ENCODE assay signal across 14 cellular contexts in genomic region chr9:110767559-110768063, GRCh38.
A peak's percentile ranks its signal among the peaks of the same experiment; 100 is the strongest.
DNase-seq lines count a peak whose midpoint lies in the region; ATAC-seq and TF ChIP-seq lines count a peak whose summit lies in the region.
"Had no signal": no experiment of that assay in that cellular context is flagged by ENCODE, and none has a peak within 500 bp of the region (broad histone marks: within the 10 kb centered on the region; RNA-seq: fewer than 3 reads in every experiment).

No MANE protein-coding gene starts in this region.

- DNase-seq in adipocyte (ENCODE audit: low read depth) (peak; percentile 70), ovary (peak; percentile 64 to 74 (median 68)), NCI-H524 treated with DMSO at 0.1 percent for 48 hours (lab: John Stamatoyannopoulos, UW) (no peak), NCI-H2227 (lab: John Stamatoyannopoulos, UW; ENCODE audit: unreplicated experiment) (no peak)
- no peak for DNase-seq in central memory CD4-positive, alpha-beta T cell
- DNase-seq: DMS79 treated with DMSO at 0.1 percent for 48 hours; foreskin melanocyte; NCI-H1092 treated with DMSO at 0.1 percent for 48 hours; NCI-H526 treated with DMSO at 0.1 percent for 48 hours; stimulated activated CD8-positive, alpha-beta memory T cell treated with anti-CD3 and anti-CD28 coated beads, Interleukin-4, amount 100 ng/mL, for 48 hours had no signal

- 37 to 59% methylated on average over 3 to 6 of the region's 6 CpGs for WGBS in gastroesophageal sphincter (ENCODE audit: low coverage in 1 of 2), 2 donors
- 8 to 16% (median 10%) methylated on average over 6 of the region's 6 CpGs for WGBS in ovary, 3 donors

- H3K9ac ChIP-seq in adipocyte (ENCODE audit: low read length): peak overlapping the region; percentile 58

- no peaks in the 10 kb centered on the region for H3K79me2 ChIP-seq in ACC112 (ENCODE audit: control insufficient read depth, insufficient read depth, low read length, unreplicated experiment)

- peak overlapping the region; percentile 8 for H2AFZ ChIP-seq in ACC112 (ENCODE audit: low read length, unreplicated experiment)

- H3K4me1 ChIP-seq in ACC112 (ENCODE audit: control insufficient read depth, insufficient read depth, low read length, unreplicated experiment): peaks cover 42% of the 10 kb centered on the region
- H3K4me1 ChIP-seq in adipocyte (ENCODE audit: control insufficient read depth, insufficient read depth, low read length): peaks cover 40% of the 10 kb centered on the region
- H3K4me1 ChIP-seq in gastroesophageal sphincter: peaks cover 0 to 4% (median 0%) of the 10 kb centered on the region in 3 donors
- peaks cover 7% of the 10 kb centered on the region for H3K4me1 ChIP-seq in ovary (ENCODE audit: insufficient read depth)

- H3K9me3 ChIP-seq in adipocyte (ENCODE audit: control insufficient read depth, low read length): no peaks in the 10 kb centered on the region
- no peaks in the 10 kb centered on the region for H3K9me3 ChIP-seq in gastroesophageal sphincter
- no peaks in the 10 kb centered on the region for H3K9me3 ChIP-seq in ovary

- ATAC-seq in gastroesophageal sphincter: peak; percentile 91
- ATAC-seq in HG03442 (IDR thresholded peaks at IDR 0.05; ENCODE audit: unreplicated experiment): no peak
- ATAC-seq: SK-N-SH treated with all-trans-retinoic acid at 6 μM for 48 hours had no signal

- intact Hi-C loops in ovary (cut with DNase I): no loop called here

- H3K4me3 ChIP-seq in ACC112 (ENCODE audit: low read depth, low read length): peak overlapping the region; percentile 64
- H3K4me3 ChIP-seq in adipocyte (ENCODE audit: low read length): peak overlapping the region; percentile 69
- H3K4me3 ChIP-seq in gastroesophageal sphincter: no peak overlapping the region
- H3K4me3 ChIP-seq in ovary: no peak overlapping the region

- no peak for TF ChIP-seq EP300 in gastroesophageal sphincter (IDR thresholded peaks at IDR 0.05)
- no peak for TF ChIP-seq EP300 in ovary (IDR thresholded peaks at IDR 0.05)

- H3K36me3 ChIP-seq in ACC112 (ENCODE audit: insufficient read depth, low read length) (no peaks in the 10 kb centered on the region), adipocyte (ENCODE audit: control insufficient read depth, insufficient read depth, low read length, severe bottlenecking) (no peaks in the 10 kb centered on the region), gastroesophageal sphincter (no peaks in the 10 kb centered on the region), ovary (no peaks in the 10 kb centered on the region)

- TF ChIP-seq CTCF in gastroesophageal sphincter (IDR thresholded peaks at IDR 0.05) (no peak), ovary (IDR thresholded peaks at IDR 0.05) (no peak)

- H3K27ac ChIP-seq in ACC112 (ENCODE audit: low read depth, low read length): peak overlapping the region; percentile 27
- peak overlapping the region in 2 of 4 donors; percentile 16 to 49 for H3K27ac ChIP-seq in gastroesophageal sphincter
- no peak overlapping the region for H3K27ac ChIP-seq in ovary

- TF ChIP-seq POLR2A in gastroesophageal sphincter (IDR thresholded peaks at IDR 0.05): no peak
- no peak for TF ChIP-seq POLR2A in ovary (IDR thresholded peaks at IDR 0.05)

- H3K27me3 ChIP-seq in ACC112 (ENCODE audit: insufficient read depth, low read length): no peaks in the 10 kb centered on the region
- no peaks in the 10 kb centered on the region for H3K27me3 ChIP-seq in adipocyte (replicated peaks; ENCODE audit: control insufficient read depth, insufficient read depth, low read length)
- H3K27me3 ChIP-seq in gastroesophageal sphincter: no peaks in the 10 kb centered on the region
- no peaks in the 10 kb centered on the region for H3K27me3 ChIP-seq in ovary

Comparison
In these comparisons a context has a peak if more than half of its experiments do, and no peak if none do; other contexts are left out.
1. H3K4me3 ChIP-seq: peak in ACC112 (single experiment) and adipocyte (single experiment); none in gastroesophageal sphincter (0 of 2) and ovary (single experiment).
2. DNase-seq: peak in adipocyte (single experiment) and ovary (5 of 5); none in NCI-H524 treated with DMSO at 0.1 percent for 48 hours (single experiment), central memory CD4-positive, alpha-beta T cell (single experiment) and NCI-H2227 (single experiment).